In genomic region chr1:158019177-158019868, GRCh38 we compare ENCODE assay signal across 9 cellular contexts. TPM values are rescaled to one million over a fixed set of nuclear protein-coding genes. Genes with fewer than 3 reads are reported as not detected.
DNase-seq lines count a peak whose midpoint lies in the region; ATAC-seq and TF ChIP-seq lines count a peak whose summit lies in the region.
"Had no signal": no experiment of that assay in that cellular context is flagged by ENCODE, and none has a peak within 500 bp of the region (broad histone marks: within the 10 kb centered on the region; RNA-seq: fewer than 3 reads in every experiment).

No MANE protein-coding gene starts in this region.

- no peaks in the 10 kb centered on the region for H3K9me3 ChIP-seq in mammary epithelial cell (replicated peaks; ENCODE audit: insufficient read depth, low read length)

- no peaks in the 10 kb centered on the region for H3K36me3 Mint-ChIP-seq in stimulated activated memory B cell treated with anti-CD40 and anti-IgM and Interleukin-4, amounts not matched to agents 10 μg/mL and 1 μg/mL and 100 μg/mL, for 72 hours

- H3K27me3 ChIP-seq in mammary epithelial cell (ENCODE audit: insufficient read depth, low read length) = no peaks in the 10 kb centered on the region

- no peak overlapping the region for H3K27ac Mint-ChIP-seq in stimulated activated memory B cell treated with anti-CD40 and anti-IgM and Interleukin-4, amounts not matched to agents 10 μg/mL and 1 μg/mL and 100 μg/mL, for 72 hours

- whole genome bisulfite sequencing in mammary epithelial cell (ENCODE audit: low coverage, missing lambda C conversion rate) = 6% methylated on average over 4 of the region's 4 CpGs

- no peaks in the 10 kb centered on the region for H3K9me3 Mint-ChIP-seq in stimulated activated memory B cell treated with anti-CD40 and anti-IgM and Interleukin-4, amounts not matched to agents 10 μg/mL and 1 μg/mL and 100 μg/mL, for 72 hours

- dilution Hi-C loops in mammary epithelial cell (cut with HindIII; ENCODE audit: low sequenced_read_pairs) = no loop called here

- H3K79me2 ChIP-seq in mammary epithelial cell (ENCODE audit: insufficient read depth, low read length) = peaks cover 85% of the 10 kb centered on the region

- peak; percentile 77 for DNase-seq in HK-2 (ENCODE audit: unreplicated experiment)
- DNase-seq in mammary epithelial cell = peak; percentile 87
- peak; percentile 97 for DNase-seq in islet precursor cell
- no peak for DNase-seq in NCI-H146 treated with DMSO at 0.1 percent for 48 hours (lab: John Stamatoyannopoulos, UW; ENCODE audit: unreplicated experiment)
- DNase-seq in GM13977 (ENCODE audit: low spot score) = no peak
- DNase-seq in Ammon's horn (ENCODE audit: low spot score) = no peak

- H2AFZ ChIP-seq in mammary epithelial cell (ENCODE audit: low read depth, low read length) = peak overlapping the region; percentile 10

- no peaks in the 10 kb centered on the region for H3K4me1 Mint-ChIP-seq in stimulated activated memory B cell treated with anti-CD40 and anti-IgM and Interleukin-4, amounts not matched to agents 10 μg/mL and 1 μg/mL and 100 μg/mL, for 72 hours

- TSS peak; percentile 44 for BruUV-seq in mammary epithelial cell (replicated peaks; lab: Mats Ljungman, UMichigan)

- intact Hi-C loops in mammary epithelial cell (cut with micrococcal nuclease) = loop anchor here (1.0 kb wide), 2 partner anchors 8 to 10 kb away; no protein-coding TSS in a partner anchor

- H3K4me1 ChIP-seq in mammary epithelial cell (ENCODE audit: insufficient read depth, low read length) = peaks cover 87% of the 10 kb centered on the region

- no peak overlapping the region for H3K4me3 Mint-ChIP-seq in stimulated activated memory B cell treated with anti-CD40 and anti-IgM and Interleukin-4, amounts not matched to agents 10 μg/mL and 1 μg/mL and 100 μg/mL, for 72 hours

- peak overlapping the region; percentile 42 for H3K9ac ChIP-seq in mammary epithelial cell (ENCODE audit: insufficient read depth, low read length)

- H3K36me3 ChIP-seq in mammary epithelial cell (ENCODE audit: insufficient read depth, low read length) = peaks cover 4% of the 10 kb centered on the region

- H4K20me1 ChIP-seq in mammary epithelial cell (ENCODE audit: insufficient read depth, low read length) = no peaks in the 10 kb centered on the region

- in situ Hi-C loops in mammary epithelial cell (cut with MboI; ENCODE audit: low sequenced_read_pairs in 2 of 2) = no loop called here
- in situ Hi-C loops in GM13977 (cut with MboI; ENCODE audit: low pct_unique_long_range_greater_than_20kb, low sequenced_read_pairs, unreplicated experiment) = no loop called here

- ATAC-seq in stimulated activated memory B cell treated with anti-CD40 and anti-IgM and Interleukin-4, amounts not matched to agents 10 μg/mL and 1 μg/mL and 100 μg/mL, for 72 hours = peak; percentile 18
- ATAC-seq in GM21619 (IDR thresholded peaks at IDR 0.05; ENCODE audit: unreplicated experiment) = no peak

- CTCF ChIA-PET in mammary epithelial cell (lab: Charles Lee; ENCODE audit: low non-redundant PET) = interaction anchor here (0.6 to 0.9 kb wide), 3 partner anchors 19 to 388 kb away, joined by 3 to 5 read pairs (median 3); no protein-coding TSS in a partner anchor

- peaks cover 50% of the 10 kb centered on the region for H3K27me3 Mint-ChIP-seq in stimulated activated memory B cell treated with anti-CD40 and anti-IgM and Interleukin-4, amounts not matched to agents 10 μg/mL and 1 μg/mL and 100 μg/mL, for 72 hours

- TF ChIP-seq CTCF in mammary epithelial cell (conservative IDR thresholded peaks at IDR 0.05 in 1 of 2, IDR thresholded peaks at IDR 0.05 in 1 of 2; ENCODE audit: extremely low read depth in 1 of 2, insufficient read depth in 1 of 2, low read depth in 1 of 2, low read length in 2 of 2) = no peak
- TF ChIP-seq CTCF in GM13977 (IDR thresholded peaks at IDR 0.05; ENCODE audit: extremely low read depth, insufficient read depth, missing control alignments) = no peak

- H3K4me3 ChIP-seq in mammary epithelial cell (replicated peaks in 1 of 3; ENCODE audit: insufficient read depth in 1 of 3, low read depth in 2 of 3, low read length in 3 of 3) = no peak overlapping the region

- H3K27ac ChIP-seq in mammary epithelial cell (ENCODE audit: insufficient read depth, low read depth, low read length) = peak overlapping the region; percentile 76
- H3K27ac ChIP-seq: VCaP had no signal

- H3K4me2 ChIP-seq in mammary epithelial cell (ENCODE audit: insufficient read depth, low read depth, low read length) = peak overlapping the region; percentile 71

RNA-seq across cellular contexts. Expression of gene KIRREL1, which starts 25.9 kb away (rescaled TPM):
- 100 to 1,000 TPM in 1 of 2 donors, 10 to 100 TPM in 1; 92.2 to 130 TPM for total RNA-seq in mammary epithelial cell
- polyA plus RNA-seq in mammary epithelial cell = 43.7 TPM
- polyA minus RNA-seq in mammary epithelial cell = 159 TPM

Comparison
In these comparisons a context has a peak if more than half of its experiments do, and no peak if none do; other contexts are left out.
1. DNase-seq: peak in HK-2 (single experiment), mammary epithelial cell (single experiment) and islet precursor cell (single experiment); none in NCI-H146 treated with DMSO at 0.1 percent for 48 hours (single experiment), GM13977 (single experiment) and Ammon's horn (single experiment).